ENCODE assay signal across 25 cellular contexts in genomic region chr22:23569291-23569690, GRCh38. TPM values are rescaled to one million over a fixed set of nuclear protein-coding genes. Genes with fewer than 3 reads are reported as not detected.
"Had no signal": no experiment of that assay in that cellular context is flagged by ENCODE, and none has a peak within 500 bp of the region (broad histone marks: within the 10 kb centered on the region; RNA-seq: fewer than 3 reads in every experiment).

No MANE protein-coding gene starts in this region.

- DNase-seq: activated CD4-positive, alpha-beta T cell treated with anti-CD3 and anti-CD28 coated beads for 48 hours; activated CD4-positive, alpha-beta T cell treated with anti-CD3 and anti-CD28 coated beads, Interleukin-2, amount 50 U/mL, for 4 hours; activated CD4-positive, CD25-positive, alpha-beta regulatory T cell treated with anti-CD3 and anti-CD28 coated beads, Interleukin-2, amount 50 U/mL, for 72 hours; activated CD8-positive, alpha-beta memory T cell treated with anti-CD3 and anti-CD28 coated beads, Interleukin-2, amount 50 U/mL, for 48 hours; activated CD8-positive, alpha-beta T cell treated with anti-CD3 and anti-CD28 coated beads, Interleukin-2, amount 10 ng/mL, durations not matched to agents 7 days and 5 days; activated naive CD4-positive, alpha-beta T cell treated with anti-CD3 and anti-CD28 coated beads, Interleukin-2, amount 50 U/mL, for 16 hours; activated naive CD8-positive, alpha-beta T cell treated with anti-CD3 and anti-CD28 coated beads, Interleukin-2, amount 10 ng/mL, durations not matched to agents 7 days and 5 days; activated T-cell treated with anti-CD3 and anti-CD28 coated beads, Interleukin-2, amount 50 U/mL, for 1 hour; amniotic stem cell; body of pancreas; NCI-H1048; NCI-H146; NCI-H187 treated with DMSO at 0.1 percent for 48 hours; NCI-H2081 treated with DMSO at 0.1 percent for 48 hours; NCI-H446; NCI-H524; PC-3; SHP77 had no signal

- H3K27ac ChIP-seq: ascending aorta, body of pancreas, SJSA1 had no signal

- H3K4me3 Mint-ChIP-seq: activated CD8-positive, alpha-beta T cell treated with anti-CD3 and anti-CD28 coated beads, Interleukin-2, amount 10 ng/mL, durations not matched to agents 7 days and 5 days; activated naive CD8-positive, alpha-beta T cell treated with anti-CD3 and anti-CD28 coated beads, Interleukin-2, amount 10 ng/mL, durations not matched to agents 7 days and 5 days; central memory CD8-positive, alpha-beta T cell; T-helper 1 cell treated with Interleukin-12 subunit alpha and Interleukin-12 subunit beta and Interleukin-4 antibody, amounts not matched to agents 30 μg/mL and 1 μg/mL, for 36 hours; WTC11 had no signal

- H3K4me3 ChIP-seq: ascending aorta, body of pancreas, SJSA1 had no signal

- H3K9me3 Mint-ChIP-seq: activated naive CD8-positive, alpha-beta T cell treated with anti-CD3 and anti-CD28 coated beads, Interleukin-2, amount 10 ng/mL, durations not matched to agents 7 days and 5 days; central memory CD8-positive, alpha-beta T cell; T-helper 1 cell treated with Interleukin-12 subunit alpha and Interleukin-12 subunit beta and Interleukin-4 antibody, amounts not matched to agents 30 μg/mL and 1 μg/mL, for 36 hours had no signal

- H3K36me3 ChIP-seq: ascending aorta, SJSA1 had no signal

- H3K27me3 ChIP-seq: ascending aorta, body of pancreas had no signal

- H3K27ac Mint-ChIP-seq: activated CD8-positive, alpha-beta T cell treated with anti-CD3 and anti-CD28 coated beads, Interleukin-2, amount 10 ng/mL, durations not matched to agents 7 days and 5 days; activated naive CD8-positive, alpha-beta T cell treated with anti-CD3 and anti-CD28 coated beads, Interleukin-2, amount 10 ng/mL, durations not matched to agents 7 days and 5 days; T-helper 1 cell treated with Interleukin-12 subunit alpha and Interleukin-12 subunit beta and Interleukin-4 antibody, amounts not matched to agents 30 μg/mL and 1 μg/mL, for 36 hours; WTC11 had no signal

- H3K36me3 Mint-ChIP-seq: activated naive CD8-positive, alpha-beta T cell treated with anti-CD3 and anti-CD28 coated beads, Interleukin-2, amount 10 ng/mL, durations not matched to agents 7 days and 5 days; WTC11 had no signal

- H3K9me3 ChIP-seq: ascending aorta, body of pancreas, SJSA1 had no signal

- FAIRE-seq: RCC 7860 had no signal

- H3K4me1 ChIP-seq: SJSA1 had no signal

- ATAC-seq: activated CD8-positive, alpha-beta T cell treated with anti-CD3 and anti-CD28 coated beads, Interleukin-2, amount 10 ng/mL, durations not matched to agents 7 days and 5 days; body of pancreas; PC-3; SK-N-SH treated with all-trans-retinoic acid at 6 μM for 48 hours; WTC11 had no signal

RNA-seq across cellular contexts. Expression of gene IGLL1, which starts 10.8 kb away (rescaled TPM):
- total RNA-seq: activated CD8-positive, alpha-beta T cell treated with anti-CD3 and anti-CD28 coated beads, Interleukin-2, amount 10 ng/mL, durations not matched to agents 7 days and 5 days; activated naive CD8-positive, alpha-beta T cell treated with anti-CD3 and anti-CD28 coated beads, Interleukin-2, amount 10 ng/mL, durations not matched to agents 7 days and 5 days; ascending aorta; body of pancreas; PC-3; SJSA1; WTC11 had no signal
